In genomic region chr13:40958655-40959054, GRCh38 we compare ENCODE assay signal across 17 cellular contexts.
DNase-seq lines count a peak whose midpoint lies in the region; ATAC-seq and TF ChIP-seq lines count a peak whose summit lies in the region.
"Had no signal": no experiment of that assay in that cellular context is flagged by ENCODE, and none has a peak within 500 bp of the region (broad histone marks: within the 10 kb centered on the region; RNA-seq: fewer than 3 reads in every experiment).

No MANE protein-coding gene starts in this region.

- H3K4me1 Mint-ChIP-seq in CD8-positive, alpha-beta T cell (ENCODE audit: low read depth) = peaks cover 64% of the 10 kb centered on the region
- peaks cover 55% of the 10 kb centered on the region for H3K4me1 Mint-ChIP-seq in activated naive CD8-positive, alpha-beta T cell treated with anti-CD3 and anti-CD28 coated beads, Interleukin-2, amount 50 U/mL, for 24 hours
- peaks cover 41 to 50% of the 10 kb centered on the region in 2 donors for H3K4me1 Mint-ChIP-seq in natural killer cell treated with Interleukin-12 subunit alpha and Interleukin-12 subunit beta and Interleukin-15 and Interleukin-18, amount 100 ng/mL, for 72 hours (ENCODE audit: low read depth in 2 of 2)

- no peak for ATAC-seq in CD8-positive, alpha-beta T cell
- no peak for ATAC-seq in activated naive CD8-positive, alpha-beta T cell treated with anti-CD3 and anti-CD28 coated beads, Interleukin-2, amount 50 U/mL, for 24 hours
- no peak for ATAC-seq in natural killer cell treated with Interleukin-12 subunit alpha and Interleukin-12 subunit beta and Interleukin-15 and Interleukin-18, amount 100 ng/mL, for 72 hours
- no peak for ATAC-seq in heart right ventricle
- no peak for ATAC-seq in HG03354 (IDR thresholded peaks at IDR 0.05; ENCODE audit: poor library complexity, severe bottlenecking, unreplicated experiment)
- ATAC-seq: HCT116 had no signal

- no peak for TF ChIP-seq CTCF in CD8-positive, alpha-beta T cell (IDR thresholded peaks at IDR 0.05)
- no peak for TF ChIP-seq CTCF in HL-60 (IDR thresholded peaks at IDR 0.05; ENCODE audit: insufficient read depth, low read length)
- no peak for TF ChIP-seq CTCF in heart right ventricle (IDR thresholded peaks at IDR 0.05)

- no peak overlapping the region for H3K27ac ChIP-seq in CD8-positive, alpha-beta T cell (ENCODE audit: low read depth, low read length)
- H3K27ac ChIP-seq in HL-60 (replicated peaks) (peak overlapping the region; percentile 94; the same call in 1 of the 2 replicates), heart right ventricle (no peak overlapping the region)
- H3K27ac ChIP-seq: PC-9 had no signal

- no peaks in the 10 kb centered on the region for H3K27me3 Mint-ChIP-seq in CD8-positive, alpha-beta T cell (ENCODE audit: low read depth)
- H3K27me3 Mint-ChIP-seq in activated naive CD8-positive, alpha-beta T cell treated with anti-CD3 and anti-CD28 coated beads, Interleukin-2, amount 50 U/mL, for 24 hours = no peaks in the 10 kb centered on the region
- no peaks in the 10 kb centered on the region for H3K27me3 Mint-ChIP-seq in natural killer cell treated with Interleukin-12 subunit alpha and Interleukin-12 subunit beta and Interleukin-15 and Interleukin-18, amount 100 ng/mL, for 72 hours

- POLR2A ChIA-PET in CD8-positive, alpha-beta T cell (lab: Charles Lee) = interaction anchor here (1.9 kb wide), 1 partner anchor 102 kb away, joined by 5 read pairs; the partner anchor contains the start of gene WBP4

- H3K9me3 Mint-ChIP-seq in CD8-positive, alpha-beta T cell = no peaks in the 10 kb centered on the region
- H3K9me3 Mint-ChIP-seq in activated naive CD8-positive, alpha-beta T cell treated with anti-CD3 and anti-CD28 coated beads, Interleukin-2, amount 50 U/mL, for 24 hours = no peaks in the 10 kb centered on the region
- no peaks in the 10 kb centered on the region for H3K9me3 Mint-ChIP-seq in natural killer cell treated with Interleukin-12 subunit alpha and Interleukin-12 subunit beta and Interleukin-15 and Interleukin-18, amount 100 ng/mL, for 72 hours

- peaks cover 34% of the 10 kb centered on the region for H3K4me1 ChIP-seq in CD8-positive, alpha-beta T cell (ENCODE audit: insufficient read depth, low read length)
- H3K4me1 ChIP-seq in heart right ventricle = peaks cover 0 to 40% (median 23%) of the 10 kb centered on the region in 9 donors

- H3K36me3 ChIP-seq in CD8-positive, alpha-beta T cell (ENCODE audit: insufficient read depth, low read length) = peaks cover 21% of the 10 kb centered on the region
- peaks cover 0 to 44% (median 10%) of the 10 kb centered on the region in 9 donors for H3K36me3 ChIP-seq in heart right ventricle

- no peak overlapping the region for H3K4me3 ChIP-seq in CD8-positive, alpha-beta T cell (ENCODE audit: low read depth, low read length)
- H3K4me3 ChIP-seq in HL-60 (replicated peaks; ENCODE audit: insufficient read depth, low read length) = no peak overlapping the region
- no peak overlapping the region for H3K4me3 ChIP-seq in heart right ventricle
- H3K4me3 ChIP-seq: PC-9 had no signal

- no peak for DNase-seq in CD8-positive, alpha-beta T cell
- no peak for DNase-seq in HL-60 (ENCODE audit: low read depth in 1 of 2, low spot score in 1 of 2)
- no peak for DNase-seq in activated naive CD8-positive, alpha-beta T cell treated with anti-CD3 and anti-CD28 coated beads, Interleukin-2, amount 50 U/mL, for 24 hours
- DNase-seq in natural killer cell treated with Interleukin-12 subunit alpha and Interleukin-12 subunit beta and Interleukin-15 and Interleukin-18, amount 100 ng/mL, for 72 hours (ENCODE audit: low spot score) = no peak
- DNase-seq in heart right ventricle = no peak
- DNase-seq in DMS53 (lab: John Stamatoyannopoulos, UW) = no peak
- DNase-seq: COR-L47, DMS153, KG1, NCI-H1048, NCI-H146, NCI-H2107, NCI-H345, NCI-H748 treated with DMSO at 0.1 percent for 48 hours, PC-9 had no signal

- H3K27ac Mint-ChIP-seq in CD8-positive, alpha-beta T cell = peak overlapping the region; percentile 62
- H3K27ac Mint-ChIP-seq in activated naive CD8-positive, alpha-beta T cell treated with anti-CD3 and anti-CD28 coated beads, Interleukin-2, amount 50 U/mL, for 24 hours = peak overlapping the region; percentile 10
- H3K27ac Mint-ChIP-seq in natural killer cell treated with Interleukin-12 subunit alpha and Interleukin-12 subunit beta and Interleukin-15 and Interleukin-18, amount 100 ng/mL, for 72 hours = peak overlapping the region; percentile 63 to 73

- no peaks in the 10 kb centered on the region for H3K27me3 ChIP-seq in CD8-positive, alpha-beta T cell (ENCODE audit: insufficient read depth, low read length)
- H3K27me3 ChIP-seq in HL-60 (ENCODE audit: insufficient read depth, poor library complexity, severe bottlenecking) (no peaks in the 10 kb centered on the region), heart right ventricle (no peaks in the 10 kb centered on the region)

- WGBS in heart right ventricle, 2 donors = 94 to 95% methylated on average over 5 of the region's 5 CpGs

- H3K9me3 ChIP-seq in CD8-positive, alpha-beta T cell (ENCODE audit: low read length) = no peaks in the 10 kb centered on the region
- H3K9me3 ChIP-seq in heart right ventricle = no peaks in the 10 kb centered on the region

- intact Hi-C loops in CD8-positive, alpha-beta T cell (cut with DNase I, micrococcal nuclease) = loop anchor here in 1 of 2 experiments (2.0 kb wide), 1 partner anchor 14 kb away; no protein-coding TSS in a partner anchor
- intact Hi-C loops in heart right ventricle (cut with DNase I) = no loop called here

- H3K4me3 Mint-ChIP-seq in CD8-positive, alpha-beta T cell = no peak overlapping the region
- H3K4me3 Mint-ChIP-seq in activated naive CD8-positive, alpha-beta T cell treated with anti-CD3 and anti-CD28 coated beads, Interleukin-2, amount 50 U/mL, for 24 hours = no peak overlapping the region
- H3K4me3 Mint-ChIP-seq in natural killer cell treated with Interleukin-12 subunit alpha and Interleukin-12 subunit beta and Interleukin-15 and Interleukin-18, amount 100 ng/mL, for 72 hours = no peak overlapping the region

- peaks cover 50% of the 10 kb centered on the region for H3K36me3 Mint-ChIP-seq in CD8-positive, alpha-beta T cell
- H3K36me3 Mint-ChIP-seq in activated naive CD8-positive, alpha-beta T cell treated with anti-CD3 and anti-CD28 coated beads, Interleukin-2, amount 50 U/mL, for 24 hours (ENCODE audit: low read depth) = peaks cover 33% of the 10 kb centered on the region
- peaks cover 18% of the 10 kb centered on the region for H3K36me3 Mint-ChIP-seq in natural killer cell treated with Interleukin-12 subunit alpha and Interleukin-12 subunit beta and Interleukin-15 and Interleukin-18, amount 100 ng/mL, for 72 hours

- CTCF ChIA-PET in CD8-positive, alpha-beta T cell (lab: Charles Lee) = interaction anchor here (1.3 to 1.4 kb wide), 2 partner anchors 34 to 95 kb away, joined by 3 to 4 read pairs; no protein-coding TSS in a partner anchor

Comparison
In these comparisons a context has a peak if more than half of its experiments do, and no peak if none do; other contexts are left out.
1. H3K27ac Mint-ChIP-seq: peak in every context shown above with its lines; median percentile 68 in natural killer cell treated with Interleukin-12 subunit alpha and Interleukin-12 subunit beta and Interleukin-15 and Interleukin-18, amount 100 ng/mL, for 72 hours; 62 in CD8-positive, alpha-beta T cell; 10 in activated naive CD8-positive, alpha-beta T cell treated with anti-CD3 and anti-CD28 coated beads, Interleukin-2, amount 50 U/mL, for 24 hours.